In genomic region chr19:6773323-6773931, GRCh38 we compare ENCODE assay signal across 9 cellular contexts. TPM values are rescaled to one million over a fixed set of nuclear protein-coding genes. Genes with fewer than 3 reads are reported as not detected.
A peak's percentile ranks its signal among the peaks of the same experiment; 100 is the strongest.
DNase-seq lines count a peak whose midpoint lies in the region; ATAC-seq and TF ChIP-seq lines count a peak whose summit lies in the region.
"Had no signal": no experiment of that assay in that cellular context is flagged by ENCODE, and none has a peak within 500 bp of the region (broad histone marks: within the 10 kb centered on the region; RNA-seq: fewer than 3 reads in every experiment).

No MANE protein-coding gene starts in this region.

- H3K36me3 ChIP-seq in right atrium auricular region, result no peaks in the 10 kb centered on the region

- no peaks in the 10 kb centered on the region for H3K27me3 ChIP-seq in right atrium auricular region

- H3K9me3 ChIP-seq in right atrium auricular region, result no peaks in the 10 kb centered on the region

- DNase-seq in D341Med (ENCODE audit: low spot score) (peak; percentile 59), right atrium auricular region (ENCODE audit: low spot score) (no peak), dermis blood vessel endothelial cell (no peak)
- peak; percentile 67 to 78 for DNase-seq in activated CD4-positive, alpha-beta T cell treated with anti-CD3 and anti-CD28 coated beads, Interleukin-2, amount 50 U/mL, for 48 hours
- DNase-seq in stimulated activated CD8-positive, alpha-beta memory T cell treated with anti-CD3 and anti-CD28 coated beads, Interleukin-4, amount 100 ng/mL, for 4 hours (ENCODE audit: low read depth in 2 of 2, low spot score in 1 of 2), result peak; percentile 5 to 16

- H3K27ac ChIP-seq in right atrium auricular region, result no peak overlapping the region

- no peaks in the 10 kb centered on the region for H3K4me1 ChIP-seq in right atrium auricular region

- TF ChIP-seq CTCF in right atrium auricular region (IDR thresholded peaks at IDR 0.05), result no peak

- peak overlapping the region; percentile 11 to 44 for H3K4me3 ChIP-seq in right atrium auricular region

- peak; percentile 37 for ATAC-seq in HG03159 (IDR thresholded peaks at IDR 0.05; ENCODE audit: unreplicated experiment)
- no peak for ATAC-seq in GM21576 (IDR thresholded peaks at IDR 0.05; ENCODE audit: unreplicated experiment)
- ATAC-seq in HG02610 (IDR thresholded peaks at IDR 0.05; ENCODE audit: unreplicated experiment), result no peak

RNA-seq across cellular contexts. Expression of gene VAV1, which starts 0.9 kb away (rescaled TPM):
- total RNA-seq in right atrium auricular region (1 to 10 TPM in 1 of 2 donors, under 1 TPM in 1; 0.52 to 1.4 TPM), dermis blood vessel endothelial cell (0.09 TPM in 1 of 2 replicates, not detected in the other)
- total RNA-seq: astrocyte had no signal

RNA-seq across cellular contexts. Expression of gene SH2D3A, which starts 6.2 kb away (rescaled TPM):
- total RNA-seq in right atrium auricular region (not detected), dermis blood vessel endothelial cell (6.0 and 6.3 TPM in 2 replicates)

RNA-seq across cellular contexts. Expression of gene TRIP10, which starts 33.9 kb away (rescaled TPM):
- total RNA-seq in right atrium auricular region (10 to 100 TPM; 39.6 to 65.3 TPM), dermis blood vessel endothelial cell (35.5 and 40.7 TPM in 2 replicates)

RNA-seq across cellular contexts. Expression of gene GPR108, which starts 36.0 kb away (rescaled TPM):
- total RNA-seq in right atrium auricular region, result 10 to 100 TPM; 40.3 to 41.3 TPM
- total RNA-seq in dermis blood vessel endothelial cell, result 56.2 and 59.1 TPM in 2 replicates

RNA-seq across cellular contexts. Expression of gene C3, which starts 53.0 kb away (rescaled TPM):
- total RNA-seq in right atrium auricular region (1,000 to 10,000 TPM in 1 of 2 donors, 100 to 1,000 TPM in 1; 419 to 1,709 TPM), dermis blood vessel endothelial cell (5.4 and 33.5 TPM in 2 replicates)

Comparison
In these comparisons a context has a peak if more than half of its experiments do, and no peak if none do; other contexts are left out.
1. DNase-seq: peak in D341Med (single experiment), activated CD4-positive, alpha-beta T cell treated with anti-CD3 and anti-CD28 coated beads, Interleukin-2, amount 50 U/mL, for 48 hours (2 of 2) and stimulated activated CD8-positive, alpha-beta memory T cell treated with anti-CD3 and anti-CD28 coated beads, Interleukin-4, amount 100 ng/mL, for 4 hours (2 of 2); none in right atrium auricular region (single experiment) and dermis blood vessel endothelial cell (single experiment).